In the genomic region with DNA sequence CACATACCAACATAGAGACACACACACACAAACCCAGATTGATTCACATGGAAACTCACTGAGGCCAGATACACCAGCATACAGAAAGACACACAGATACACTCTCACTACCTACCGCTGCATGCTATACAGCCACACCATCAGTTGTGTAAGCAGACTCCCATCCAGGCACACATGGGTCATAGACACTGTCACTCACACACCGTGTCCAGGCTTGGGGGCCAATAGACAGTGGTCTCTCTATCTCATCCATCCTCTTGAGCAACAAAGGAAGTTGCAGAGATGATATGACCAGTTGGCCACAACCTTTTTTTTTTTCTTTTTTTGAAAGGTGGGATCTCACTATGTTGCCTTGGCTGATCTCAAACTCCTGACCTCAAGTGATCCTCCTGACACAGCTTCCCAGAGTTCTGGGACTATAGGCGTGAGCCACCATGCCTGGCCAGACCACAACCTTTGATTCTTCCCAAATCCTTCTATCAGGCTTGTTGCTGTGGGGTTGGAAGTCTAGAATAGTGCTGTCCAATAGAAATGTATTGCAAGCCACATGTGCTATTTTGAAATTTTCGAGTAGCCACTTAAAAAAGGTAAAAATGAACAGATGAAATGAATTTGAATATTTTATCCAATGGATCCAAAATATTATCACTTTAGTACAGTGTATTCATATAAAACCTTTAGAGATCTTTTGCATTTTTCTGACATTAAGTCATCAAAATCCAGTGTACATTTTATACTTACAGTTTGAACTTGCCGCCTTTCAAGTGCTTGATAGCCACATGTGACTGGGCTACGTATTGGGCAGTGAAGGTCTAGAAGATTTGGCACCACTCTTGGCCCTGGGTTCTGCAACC, we compare ENCODE assay signal across 24 cellular contexts. TPM values are rescaled to one million over a fixed set of nuclear protein-coding genes. Genes with fewer than 3 reads are reported as not detected.
DNase-seq lines count a peak whose midpoint lies in the region; ATAC-seq and TF ChIP-seq lines count a peak whose summit lies in the region.
"Had no signal": no experiment of that assay in that cellular context is flagged by ENCODE, and none has a peak within 500 bp of the region (broad histone marks: within the 10 kb centered on the region; RNA-seq: fewer than 3 reads in every experiment).

No MANE protein-coding gene starts in this region.

- CTCF ChIA-PET in naive thymus-derived CD4-positive, alpha-beta T cell (lab: Charles Lee) = no interaction called here

- peaks cover 0 to 71% (median 18%) of the 10 kb centered on the region in 9 donors for H3K36me3 ChIP-seq in heart right ventricle
- peaks cover 0 to 1% (median 0%) of the 10 kb centered on the region in 3 experiments for H3K36me3 ChIP-seq in naive thymus-derived CD4-positive, alpha-beta T cell (ENCODE audit: control insufficient read depth in 2 of 3, insufficient read depth in 3 of 3, low read length in 3 of 3)
- H3K36me3 ChIP-seq in uterus = no peaks in the 10 kb centered on the region
- no peaks in the 10 kb centered on the region for H3K36me3 ChIP-seq in ovary

- H3K27ac ChIP-seq in heart right ventricle (peak overlapping the region in 8 of 10 donors; percentile 14 to 99 (median 94)), uterus (peak overlapping the region; percentile 99 to 100), ovary (peak overlapping the region in 1 of 2 donors; percentile 70)
- no peak overlapping the region for H3K27ac ChIP-seq in naive thymus-derived CD4-positive, alpha-beta T cell (ENCODE audit: low read depth, low read length)
- H3K27ac ChIP-seq: HL-60, KMS-11 had no signal

- H3K4me3 Mint-ChIP-seq in chondrocyte (ENCODE audit: unreplicated experiment) = no peak overlapping the region
- H3K4me3 Mint-ChIP-seq in naive thymus-derived CD4-positive, alpha-beta T cell = no peak overlapping the region

- POLR2A ChIA-PET in naive thymus-derived CD4-positive, alpha-beta T cell (lab: Charles Lee) = no interaction called here

- no peak for TF ChIP-seq POLR2A in uterus (IDR thresholded peaks at IDR 0.05)
- TF ChIP-seq POLR2A in ovary (IDR thresholded peaks at IDR 0.05) = no peak

- H3K27me3 ChIP-seq in heart right ventricle (no peaks in the 10 kb centered on the region), uterus (no peaks in the 10 kb centered on the region), ovary (no peaks in the 10 kb centered on the region)
- H3K27me3 ChIP-seq in naive thymus-derived CD4-positive, alpha-beta T cell (ENCODE audit: control insufficient read depth in 2 of 2, insufficient read depth in 2 of 2, low read length in 2 of 2) = no peaks in the 10 kb centered on the region
- H3K27me3 ChIP-seq: dorsolateral prefrontal cortex, sigmoid colon had no signal

- peaks cover 66% of the 10 kb centered on the region for H3K4me1 Mint-ChIP-seq in chondrocyte (ENCODE audit: low read depth)
- H3K4me1 Mint-ChIP-seq in naive thymus-derived CD4-positive, alpha-beta T cell = peaks cover 0 to 15% (median 11%) of the 10 kb centered on the region in 7 donors

- peak overlapping the region; percentile 11 for H3K27ac Mint-ChIP-seq in chondrocyte (ENCODE audit: unreplicated experiment)
- H3K27ac Mint-ChIP-seq in naive thymus-derived CD4-positive, alpha-beta T cell = peak overlapping the region in 1 of 9 donors; percentile 5

- in situ Hi-C loops in GM13977 (cut with MboI; ENCODE audit: low pct_unique_long_range_greater_than_20kb, low sequenced_read_pairs, unreplicated experiment) = no loop called here

- no peaks in the 10 kb centered on the region for H3K27me3 Mint-ChIP-seq in chondrocyte (ENCODE audit: low read depth)
- H3K27me3 Mint-ChIP-seq in naive thymus-derived CD4-positive, alpha-beta T cell = no peaks in the 10 kb centered on the region

- peaks cover 4 to 93% (median 71%) of the 10 kb centered on the region in 9 donors for H3K4me1 ChIP-seq in heart right ventricle
- H3K4me1 ChIP-seq in naive thymus-derived CD4-positive, alpha-beta T cell (ENCODE audit: control insufficient read depth in 2 of 2, insufficient read depth in 2 of 2, low read length in 2 of 2) = no peaks in the 10 kb centered on the region
- H3K4me1 ChIP-seq in uterus = peaks cover 13 to 21% of the 10 kb centered on the region in 2 donors
- H3K4me1 ChIP-seq in ovary (ENCODE audit: insufficient read depth) = peaks cover 31% of the 10 kb centered on the region

- intact Hi-C loops in heart right ventricle (cut with DNase I) = no loop called here
- intact Hi-C loops in left cardiac atrium (cut with DNase I) = no loop called here
- intact Hi-C loops in naive thymus-derived CD4-positive, alpha-beta T cell (cut with micrococcal nuclease) = no loop called here
- intact Hi-C loops in uterus (cut with DNase I; ENCODE audit: low total_unique reads) = no loop called here
- intact Hi-C loops in ovary (cut with DNase I) = no loop called here

- H3K9me3 ChIP-seq in heart right ventricle (no peaks in the 10 kb centered on the region), uterus (no peaks in the 10 kb centered on the region), ovary (no peaks in the 10 kb centered on the region)
- no peaks in the 10 kb centered on the region for H3K9me3 ChIP-seq in naive thymus-derived CD4-positive, alpha-beta T cell (ENCODE audit: control insufficient read depth in 2 of 3, low read length in 3 of 3)
- H3K9me3 ChIP-seq: mucosa of descending colon, sigmoid colon had no signal

- peaks cover 44% of the 10 kb centered on the region for H3K36me3 Mint-ChIP-seq in chondrocyte (ENCODE audit: low read depth)
- peaks cover 0 to 5% (median 0%) of the 10 kb centered on the region in 5 donors for H3K36me3 Mint-ChIP-seq in naive thymus-derived CD4-positive, alpha-beta T cell

- WGBS in heart right ventricle, 2 donors = 74 to 77% methylated on average over 6 of the region's 6 CpGs
- 63 to 71% (median 69%) methylated on average over 6 of the region's 6 CpGs for WGBS in ovary, 3 donors

- no peaks in the 10 kb centered on the region for H3K9me3 Mint-ChIP-seq in chondrocyte (ENCODE audit: low read depth)
- H3K9me3 Mint-ChIP-seq in naive thymus-derived CD4-positive, alpha-beta T cell = no peaks in the 10 kb centered on the region

- H3K4me3 ChIP-seq in heart right ventricle = no peak overlapping the region
- no peak overlapping the region for H3K4me3 ChIP-seq in naive thymus-derived CD4-positive, alpha-beta T cell (ENCODE audit: low read length)
- H3K4me3 ChIP-seq in uterus = no peak overlapping the region
- no peak overlapping the region for H3K4me3 ChIP-seq in ovary
- H3K4me3 ChIP-seq: dorsolateral prefrontal cortex, mucosa of descending colon, sigmoid colon had no signal

- TF ChIP-seq CTCF in heart right ventricle (IDR thresholded peaks at IDR 0.05) (no peak), chondrocyte (IDR thresholded peaks at IDR 0.05) (no peak), uterus (IDR thresholded peaks at IDR 0.05) (no peak), ovary (IDR thresholded peaks at IDR 0.05) (no peak), GM13977 (IDR thresholded peaks at IDR 0.05; ENCODE audit: extremely low read depth, insufficient read depth, missing control alignments) (no peak)

- DNase-seq in heart right ventricle (no peak), left cardiac atrium (no peak), chondrocyte (ENCODE audit: low spot score) (no peak), uterus (peak in 1 of 2 donors; percentile 35), ovary (no peak), GM13977 (ENCODE audit: low spot score) (no peak)
- no peak for DNase-seq in naive thymus-derived CD4-positive, alpha-beta T cell
- no peak for DNase-seq in stimulated activated CD4-positive, alpha-beta T cell treated with anti-CD3 and anti-CD28 coated beads, Interleukin-12 subunit alpha, Interleukin-12 subunit beta, amount 100 ng/mL, for 4 hours
- DNase-seq: activated CD8-positive, alpha-beta memory T cell treated with anti-CD3 and anti-CD28 coated beads, Interleukin-2, amount 50 U/mL, for 48 hours; activated naive CD4-positive, alpha-beta T cell treated with Interleukin-2 at 50 U/mL for 16 hours; DMS79; hippocampal formation; mucosa of descending colon; NCI-H1436 treated with DMSO at 0.1 percent for 48 hours; sigmoid colon; T-helper 2 cell had no signal

- TF ChIP-seq EP300 in ovary (IDR thresholded peaks at IDR 0.05) = no peak

- ATAC-seq in heart right ventricle (no peak), left cardiac atrium (no peak)
- peak; percentile 73 for ATAC-seq in naive thymus-derived CD4-positive, alpha-beta T cell
- ATAC-seq: mucosa of descending colon, Right ventricle myocardium inferior had no signal

RNA-seq across cellular contexts. Expression of a gene that starts 7.4 kb away (rescaled TPM):
- total RNA-seq in heart right ventricle (not detected), left cardiac atrium (not detected), chondrocyte (not detected in 3 replicates), uterus (not detected), ovary (not detected)
- polyA plus RNA-seq in heart right ventricle (not detected), ovary (not detected)
- not detected for total RNA-seq in naive thymus-derived CD4-positive, alpha-beta T cell
- polyA plus RNA-seq in naive thymus-derived CD4-positive, alpha-beta T cell = not detected
- total RNA-seq: kidney epithelial cell, mucosa of descending colon, omental fat pad, Right ventricle myocardium inferior, sigmoid colon, ureter had no signal
- polyA plus RNA-seq: esophagus, sigmoid colon had no signal

RNA-seq across cellular contexts. Expression of a gene that starts 11.7 kb away (rescaled TPM):
- 100 to 1,000 TPM in 4 of 10 donors, 10 to 100 TPM in 6; 46.3 to 259 (median 82.7) TPM for total RNA-seq in heart right ventricle
- 10 to 100 TPM; 46.6 to 46.7 TPM for polyA plus RNA-seq in heart right ventricle
- total RNA-seq in left cardiac atrium = 100 to 1,000 TPM; 188 to 222 TPM
- total RNA-seq in chondrocyte = 448 to 583 TPM (median 463 TPM) in 3 replicates
- 100 to 1,000 TPM in 1 of 5 experiments, 10 to 100 TPM in 3, under 1 TPM in 1; 0.58 to 119 (median 14.8) TPM for total RNA-seq in naive thymus-derived CD4-positive, alpha-beta T cell
- polyA plus RNA-seq in naive thymus-derived CD4-positive, alpha-beta T cell = 1 to 10 TPM in 1 of 2 donors, under 1 TPM in 1; 0.72 to 1.2 TPM
- total RNA-seq in uterus = 100 to 1,000 TPM; 164 to 507 (median 318) TPM
- total RNA-seq in ovary = 100 to 1,000 TPM; 148 to 640 (median 405) TPM
- 100 to 1,000 TPM in 1 of 2 donors, 10 to 100 TPM in 1; 76.4 to 168 TPM for polyA plus RNA-seq in ovary

RNA-seq across cellular contexts. Expression of a gene that starts 28.9 kb away (rescaled TPM):
- total RNA-seq in heart right ventricle (10 to 100 TPM; 23.3 to 72.3 (median 38.0) TPM), left cardiac atrium (10 to 100 TPM; 77.7 to 78.1 TPM), chondrocyte (89.4 to 101 TPM (median 94.2 TPM) in 3 replicates), uterus (100 to 1,000 TPM in 2 of 4 donors, 10 to 100 TPM in 2; 62.5 to 242 (median 94.3) TPM), ovary (100 to 1,000 TPM in 5 of 7 donors, 10 to 100 TPM in 2; 67.4 to 211 (median 168) TPM)
- polyA plus RNA-seq in heart right ventricle (10 to 100 TPM; 36.0 to 77.8 TPM), ovary (100 to 1,000 TPM; 145 to 158 TPM)
- total RNA-seq in naive thymus-derived CD4-positive, alpha-beta T cell = 100 to 1,000 TPM; 206 to 403 (median 294) TPM
- polyA plus RNA-seq in naive thymus-derived CD4-positive, alpha-beta T cell = 100 to 1,000 TPM in 1 of 2 donors, 10 to 100 TPM in 1; 99.3 to 104 TPM

RNA-seq across cellular contexts. Expression of a gene that starts 51.1 kb away (rescaled TPM):
- total RNA-seq in heart right ventricle = 10 to 100 TPM in 9 of 10 donors, 1 to 10 TPM in 1; 9.5 to 16.2 (median 12.0) TPM
- polyA plus RNA-seq in heart right ventricle = 10 to 100 TPM; 15.0 to 20.2 TPM
- total RNA-seq in left cardiac atrium = 10 to 100 TPM; 11.1 to 17.1 TPM
- total RNA-seq in chondrocyte = 30.7 to 32.5 TPM (median 31.1 TPM) in 3 replicates
- 10 to 100 TPM in 3 of 5 experiments, 1 to 10 TPM in 2; 5.7 to 22.4 (median 15.5) TPM for total RNA-seq in naive thymus-derived CD4-positive, alpha-beta T cell
- polyA plus RNA-seq in naive thymus-derived CD4-positive, alpha-beta T cell = 1 to 10 TPM in 1 of 2 donors, under 1 TPM in 1; 0.46 to 2.8 TPM
- 10 to 100 TPM in 3 of 4 donors, 1 to 10 TPM in 1; 9.1 to 85.8 (median 33.9) TPM for total RNA-seq in uterus
- total RNA-seq in ovary = 100 to 1,000 TPM in 1 of 7 donors, 10 to 100 TPM in 6; 37.6 to 103 (median 70.8) TPM
- 10 to 100 TPM; 27.5 to 47.4 TPM for polyA plus RNA-seq in ovary
